Comparison of ENCODE assay signal across 14 cellular contexts in the genomic region with DNA sequence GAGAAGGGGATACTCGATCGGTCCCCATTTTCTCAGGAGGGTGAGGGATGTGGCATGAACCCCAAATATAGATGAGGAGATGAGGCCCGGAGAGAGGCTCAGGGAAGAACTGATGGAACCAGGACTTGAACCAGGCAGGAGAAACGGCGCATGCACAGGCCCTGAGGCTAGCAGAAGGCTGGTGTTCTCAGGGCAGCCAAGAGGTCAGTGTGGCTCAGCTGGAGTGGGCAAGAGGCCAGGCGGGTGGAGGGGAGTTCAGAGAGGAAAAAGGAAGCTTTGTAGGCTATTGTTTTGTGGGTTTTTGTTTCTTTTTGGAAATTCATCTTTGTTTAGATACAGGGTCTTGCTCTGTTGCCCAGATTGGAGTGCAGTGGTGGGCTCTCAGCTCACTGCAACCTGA.
DNase-seq lines count a peak whose midpoint lies in the region; ATAC-seq and TF ChIP-seq lines count a peak whose summit lies in the region.
"Had no signal": no experiment of that assay in that cellular context is flagged by ENCODE, and none has a peak within 500 bp of the region (broad histone marks: within the 10 kb centered on the region; RNA-seq: fewer than 3 reads in every experiment).

No MANE protein-coding gene starts in this region.

- H3K27ac ChIP-seq in angular gyrus (ENCODE audit: low read depth, low read length) (peak overlapping the region; percentile 86), heart left ventricle (peak overlapping the region in 1 of 12 donors; percentile 55), neuronal stem cell (replicated peaks; ENCODE audit: low read length) (no peak overlapping the region)
- H3K27ac ChIP-seq: lower lobe of right lung, parathyroid adenoma had no signal

- H3K27me3 ChIP-seq in heart left ventricle (peaks cover 0 to 11% (median 0%) of the 10 kb centered on the region in 9 donors), neuronal stem cell (ENCODE audit: control insufficient read depth in 3 of 3, insufficient read depth in 3 of 3, low read depth in 1 of 3, low read length in 3 of 3) (peaks cover 0 to 4% (median 0%) of the 10 kb centered on the region in 3 experiments)

- H3K23ac ChIP-seq in neuronal stem cell (ENCODE audit: low read depth, low read length, poor library complexity), result no peak overlapping the region

- H2BK120ac ChIP-seq in neuronal stem cell (ENCODE audit: low read depth, low read length), result no peak overlapping the region

- H4K8ac ChIP-seq in neuronal stem cell (ENCODE audit: low read depth, low read length), result no peak overlapping the region

- H3K4me1 ChIP-seq in heart left ventricle, result peaks cover 0 to 34% (median 0%) of the 10 kb centered on the region in 12 donors
- H3K4me1 ChIP-seq in neuronal stem cell (ENCODE audit: control insufficient read depth in 2 of 2, insufficient read depth in 1 of 2, low read depth in 1 of 2, low read length in 2 of 2), result peaks cover 4 to 14% of the 10 kb centered on the region in 2 donors
- H3K4me1 ChIP-seq: parathyroid adenoma had no signal

- H2BK15ac ChIP-seq in neuronal stem cell (ENCODE audit: low read length), result no peak overlapping the region

- no peak for TF ChIP-seq CTCF in heart left ventricle (IDR thresholded peaks at IDR 0.05)

- no peak overlapping the region for H2AFZ ChIP-seq in neuronal stem cell (ENCODE audit: low read length)
- H2AFZ ChIP-seq: parathyroid adenoma had no signal

- H3K9ac ChIP-seq in neuronal stem cell (ENCODE audit: low read depth, low read length, poor library complexity), result no peak overlapping the region
- H3K9ac ChIP-seq: parathyroid adenoma had no signal

- no peak overlapping the region for H3K4ac ChIP-seq in neuronal stem cell (ENCODE audit: low read length)

- peak in 1 of 4 donors; percentile 43 for ATAC-seq in heart left ventricle
- ATAC-seq in HG03025 (IDR thresholded peaks at IDR 0.05; ENCODE audit: low FRiP score, unreplicated experiment), result no peak

- no peak overlapping the region for H3K4me2 ChIP-seq in neuronal stem cell (ENCODE audit: insufficient read depth, low read length, poor library complexity, severe bottlenecking)

- no peaks in the 10 kb centered on the region for H3K79me1 ChIP-seq in neuronal stem cell (ENCODE audit: low read depth, low read length)

- no peak overlapping the region for H2AK5ac ChIP-seq in neuronal stem cell (ENCODE audit: low read depth, low read length)

- WGBS in heart left ventricle, 4 donors, result 57 to 81% (median 74%) methylated on average over 4 to 6 of the region's 6 CpGs
- no CpG with 5 or more reads among the region's 6 CpGs for WGBS in neuronal stem cell (ENCODE audit: extremely low coverage in 2 of 2, insufficient read length in 2 of 2, insufficient replicate concordance in 1 of 2), 2 donors

- no peak overlapping the region for H2BK12ac ChIP-seq in neuronal stem cell (ENCODE audit: low read length)

- intact Hi-C loops in heart left ventricle (cut with DNase I), result no loop called here

- H3K36me3 ChIP-seq in heart left ventricle (no peaks in the 10 kb centered on the region), neuronal stem cell (replicated peaks in 1 of 2; ENCODE audit: control insufficient read depth in 2 of 2, insufficient read depth in 2 of 2, low read length in 2 of 2) (no peaks in the 10 kb centered on the region)
- H3K36me3 ChIP-seq: lower lobe of right lung had no signal

- peak; percentile 92 for DNase-seq in Ammon's horn (ENCODE audit: low spot score)
- DNase-seq in heart left ventricle, result peak; percentile 40 to 80 (median 49)
- no peak for DNase-seq in neuronal stem cell (ENCODE audit: low spot score)
- no peak for DNase-seq in H4 (ENCODE audit: low spot score)
- DNase-seq in NCI-H187 treated with DMSO at 0.1 percent for 48 hours (lab: John Stamatoyannopoulos, UW), result no peak
- no peak for DNase-seq in NCI-H2081 treated with DMSO at 0.1 percent for 48 hours (lab: John Stamatoyannopoulos, UW)
- DNase-seq: activated T-cell treated with anti-CD3 and anti-CD28 coated beads, Interleukin-2, amount 50 U/mL, for 24 hours; amniotic stem cell; lower lobe of right lung; stimulated activated CD4-positive, alpha-beta T cell treated with anti-CD3 and anti-CD28 coated beads, Interleukin-2, amount 100 ng/mL, for 24 hours; T-helper 1 cell had no signal

- H3K4me3 ChIP-seq in heart left ventricle (no peak overlapping the region), neuronal stem cell (ENCODE audit: low read length in 2 of 2) (no peak overlapping the region)
- H3K4me3 ChIP-seq: lower lobe of right lung had no signal

- H2BK5ac ChIP-seq in neuronal stem cell (ENCODE audit: low read length), result no peak overlapping the region

- peak overlapping the region; percentile 82 for H3K14ac ChIP-seq in neuronal stem cell (ENCODE audit: low read length)

- H3K9me3 ChIP-seq in heart left ventricle (peaks cover 0 to 6% (median 0%) of the 10 kb centered on the region in 12 donors), neuronal stem cell (replicated peaks in 1 of 2; ENCODE audit: control insufficient read depth in 2 of 2, insufficient read depth in 1 of 2, low read depth in 1 of 2, low read length in 2 of 2) (peaks cover 0 to 15% of the 10 kb centered on the region in 2 donors)
- H3K9me3 ChIP-seq: lower lobe of right lung had no signal

- H4K91ac ChIP-seq in neuronal stem cell (ENCODE audit: low read depth, low read length, poor library complexity), result no peak overlapping the region

- H3K18ac ChIP-seq in neuronal stem cell (ENCODE audit: low read length), result no peak overlapping the region

- TF ChIP-seq POLR2A in heart left ventricle (IDR thresholded peaks at IDR 0.05), result no peak

Comparison
In these comparisons a context has a peak if more than half of its experiments do, and no peak if none do; other contexts are left out.
1. DNase-seq: peak in Ammon's horn (single experiment) and heart left ventricle (5 of 5); none in neuronal stem cell (single experiment), H4 (single experiment), NCI-H187 treated with DMSO at 0.1 percent for 48 hours (single experiment) and NCI-H2081 treated with DMSO at 0.1 percent for 48 hours (single experiment).